In genomic region chr6:20070047-20070446, GRCh38 we compare ENCODE assay signal across 29 cellular contexts.
"Had no signal": no experiment of that assay in that cellular context is flagged by ENCODE, and none has a peak within 500 bp of the region (broad histone marks: within the 10 kb centered on the region; RNA-seq: fewer than 3 reads in every experiment).

No MANE protein-coding gene starts in this region.

- H3K36me3 Mint-ChIP-seq: stimulated activated effector memory CD8-positive, alpha-beta T cell treated with anti-CD3 and anti-CD28 coated beads, Interleukin-12 subunit alpha, Interleukin-12 subunit beta, amount 100 ng/mL, for 72 hours; stimulated activated memory B cell treated with anti-CD40 and anti-IgM and Interleukin-4, amounts not matched to agents 10 μg/mL and 1 μg/mL and 100 μg/mL, for 72 hours; stimulated activated naive B cell treated with anti-CD40 and anti-IgM and Interleukin-4, amounts not matched to agents 10 μg/mL and 1 μg/mL and 100 μg/mL, for 72 hours had no signal

- ATAC-seq: stimulated activated effector memory CD8-positive, alpha-beta T cell treated with anti-CD3 and anti-CD28 coated beads, Interleukin-12 subunit alpha, Interleukin-12 subunit beta, amount 100 ng/mL, for 72 hours; stimulated activated memory B cell treated with anti-CD40 and anti-IgM and Interleukin-4, amounts not matched to agents 10 μg/mL and 1 μg/mL and 100 μg/mL, for 72 hours; stimulated activated naive B cell treated with anti-CD40 and anti-IgM and Interleukin-4, amounts not matched to agents 10 μg/mL and 1 μg/mL and 100 μg/mL, for 72 hours; stimulated activated naive CD8-positive, alpha-beta T cell treated with anti-CD3 and anti-CD28 coated beads, Interleukin-15, amount 100 ng/mL, for 72 hours; stimulated activated naive CD8-positive, alpha-beta T cell treated with anti-CD3 and anti-CD28 coated beads, Interleukin-15, Interleukin-2, amounts not matched to agents 100 U/mL and 50 U/mL, for 24 hours; upper lobe of right lung had no signal

- DNase-seq: stimulated activated CD4-positive, alpha-beta T cell treated with anti-CD3 and anti-CD28 coated beads, Interleukin-2, amount 100 ng/mL, for 48 hours; stimulated activated CD4-positive, alpha-beta T cell treated with anti-CD3 and anti-CD28 coated beads, Interleukin-4, amount 100 ng/mL, for 1 hour; stimulated activated CD4-positive, alpha-beta T cell treated with anti-CD3 and anti-CD28 coated beads, Interleukin-4, amount 100 ng/mL, for 24 hours; stimulated activated CD4-positive, alpha-beta T cell treated with anti-CD3 and anti-CD28 coated beads, Interleukin-4, amount 100 ng/mL, for 4 hours; stimulated activated CD8-positive, alpha-beta memory T cell treated with anti-CD3 and anti-CD28 coated beads, Interleukin-4, amount 100 ng/mL, for 48 hours; stimulated activated naive B cell treated with anti-CD40 and anti-IgM and Interleukin-4, amounts not matched to agents 10 μg/mL and 1 μg/mL and 100 μg/mL, for 72 hours; stimulated activated naive CD4-positive, alpha-beta T cell; stimulated activated naive CD4-positive, alpha-beta T cell treated with Interleukin-2 at 50 U/mL for 16 hours; stimulated activated naive CD8-positive, alpha-beta T cell treated with anti-CD3 and anti-CD28 coated beads, Interleukin-15, amount 100 ng/mL, for 72 hours; stimulated activated naive CD8-positive, alpha-beta T cell treated with anti-CD3 and anti-CD28 coated beads, Interleukin-15, Interleukin-2, amounts not matched to agents 100 U/mL and 50 U/mL, for 24 hours; stomach; substantia nigra; testis; thyroid gland; tibial artery; transverse colon; trophoblast cell; upper lobe of left lung; upper lobe of right lung; uterus had no signal

- H3K27ac Mint-ChIP-seq: stimulated activated effector memory CD8-positive, alpha-beta T cell treated with anti-CD3 and anti-CD28 coated beads, Interleukin-12 subunit alpha, Interleukin-12 subunit beta, amount 100 ng/mL, for 72 hours; stimulated activated memory B cell treated with anti-CD40 and anti-IgM and Interleukin-4, amounts not matched to agents 10 μg/mL and 1 μg/mL and 100 μg/mL, for 72 hours; stimulated activated naive B cell treated with anti-CD40 and anti-IgM and Interleukin-4, amounts not matched to agents 10 μg/mL and 1 μg/mL and 100 μg/mL, for 72 hours; stimulated activated naive CD8-positive, alpha-beta T cell treated with anti-CD3 and anti-CD28 coated beads, Interleukin-15, amount 100 ng/mL, for 72 hours; stimulated activated naive CD8-positive, alpha-beta T cell treated with anti-CD3 and anti-CD28 coated beads, Interleukin-15, Interleukin-2, amounts not matched to agents 100 ng/mL and 50 ng/mL, for 24 hours; type B pancreatic cell had no signal

- FAIRE-seq: urothelium cell line had no signal

- H3K4me1 Mint-ChIP-seq: stimulated activated effector memory CD8-positive, alpha-beta T cell treated with anti-CD3 and anti-CD28 coated beads, Interleukin-12 subunit alpha, Interleukin-12 subunit beta, amount 100 ng/mL, for 72 hours; stimulated activated memory B cell treated with anti-CD40 and anti-IgM and Interleukin-4, amounts not matched to agents 10 μg/mL and 1 μg/mL and 100 μg/mL, for 72 hours; stimulated activated naive B cell treated with anti-CD40 and anti-IgM and Interleukin-4, amounts not matched to agents 10 μg/mL and 1 μg/mL and 100 μg/mL, for 72 hours; stimulated activated naive CD8-positive, alpha-beta T cell treated with anti-CD3 and anti-CD28 coated beads, Interleukin-15, amount 100 ng/mL, for 72 hours had no signal

- H3K27ac ChIP-seq: stomach, suprapubic skin, testis, thoracic aorta, thyroid gland, tibial artery, tibial nerve, transverse colon, upper lobe of left lung, upper lobe of right lung, uterus, vagina had no signal

- H3K4me3 Mint-ChIP-seq: stimulated activated effector memory CD8-positive, alpha-beta T cell treated with anti-CD3 and anti-CD28 coated beads, Interleukin-12 subunit alpha, Interleukin-12 subunit beta, amount 100 ng/mL, for 72 hours; stimulated activated memory B cell treated with anti-CD40 and anti-IgM and Interleukin-4, amounts not matched to agents 10 μg/mL and 1 μg/mL and 100 μg/mL, for 72 hours; stimulated activated naive B cell treated with anti-CD40 and anti-IgM and Interleukin-4, amounts not matched to agents 10 μg/mL and 1 μg/mL and 100 μg/mL, for 72 hours; stimulated activated naive CD8-positive, alpha-beta T cell treated with anti-CD3 and anti-CD28 coated beads, Interleukin-15, amount 100 ng/mL, for 72 hours; stimulated activated naive CD8-positive, alpha-beta T cell treated with anti-CD3 and anti-CD28 coated beads, Interleukin-15, Interleukin-2, amounts not matched to agents 100 ng/mL and 50 ng/mL, for 24 hours; type B pancreatic cell had no signal

- H3K9me3 ChIP-seq: suprapubic skin, testis, thyroid gland, transverse colon, upper lobe of left lung, uterus, vagina had no signal

- H3K27me3 ChIP-seq: stomach, suprapubic skin, testis, thyroid gland, tibial artery, tibial nerve, transverse colon, upper lobe of left lung, upper lobe of right lung, uterus, vagina had no signal

- H3K4me3 ChIP-seq: stomach, suprapubic skin, testis, thoracic aorta, thyroid gland, tibial artery, tibial nerve, transverse colon, upper lobe of left lung, upper lobe of right lung, uterus, vagina had no signal

- H3K36me3 ChIP-seq: stomach, suprapubic skin, thoracic aorta, thyroid gland, tibial artery, transverse colon, upper lobe of left lung, upper lobe of right lung, uterus, vagina had no signal

- H3K4me1 ChIP-seq: stomach, suprapubic skin, testis, thyroid gland, tibial artery, tibial nerve, transverse colon, upper lobe of left lung, upper lobe of right lung, uterus, vagina had no signal
